In genomic region chr12:10612110-10612509, GRCh38 we compare ENCODE assay signal across 9 cellular contexts. TPM values are rescaled to one million over a fixed set of nuclear protein-coding genes. Genes with fewer than 3 reads are reported as not detected.
DNase-seq lines count a peak whose midpoint lies in the region; ATAC-seq and TF ChIP-seq lines count a peak whose summit lies in the region.
"Had no signal": no experiment of that assay in that cellular context is flagged by ENCODE, and none has a peak within 500 bp of the region (broad histone marks: within the 10 kb centered on the region; RNA-seq: fewer than 3 reads in every experiment).

No MANE protein-coding gene starts in this region.

- peak overlapping the region; percentile 99 to 100 (median 100) for H3K4me3 Mint-ChIP-seq in CD4-positive, alpha-beta memory T cell
- H3K4me3 Mint-ChIP-seq in IgD-negative memory B cell = peak overlapping the region; percentile 53 to 99 (median 98)
- peak overlapping the region; percentile 99 for H3K4me3 Mint-ChIP-seq in chondrocyte (ENCODE audit: unreplicated experiment)

- H3K9me2 ChIP-seq in neural cell (ENCODE audit: insufficient read depth, low read length) = no peaks in the 10 kb centered on the region

- no peaks in the 10 kb centered on the region for H3K27me3 ChIP-seq in CD4-positive, alpha-beta memory T cell (ENCODE audit: insufficient read depth, low read length)
- no peaks in the 10 kb centered on the region for H3K27me3 ChIP-seq in neural cell (ENCODE audit: insufficient read depth, low read depth, low read length)

- peaks cover 31 to 36% of the 10 kb centered on the region in 2 donors for H3K36me3 Mint-ChIP-seq in CD4-positive, alpha-beta memory T cell
- peaks cover 4% of the 10 kb centered on the region for H3K36me3 Mint-ChIP-seq in IgD-negative memory B cell
- peaks cover 5% of the 10 kb centered on the region for H3K36me3 Mint-ChIP-seq in chondrocyte (ENCODE audit: low read depth)

- H3K27ac Mint-ChIP-seq in CD4-positive, alpha-beta memory T cell = peak overlapping the region in 6 of 7 donors; percentile 99 to 100 (median 100)
- peak overlapping the region in 1 of 3 donors; percentile 99 for H3K27ac Mint-ChIP-seq in IgD-negative memory B cell
- H3K27ac Mint-ChIP-seq in chondrocyte (ENCODE audit: unreplicated experiment) = peak overlapping the region; percentile 99

- TF ChIP-seq CTCF in chondrocyte (IDR thresholded peaks at IDR 0.05) (no peak), neural cell (IDR thresholded peaks at IDR 0.05; ENCODE audit: poor library complexity, severe bottlenecking) (no peak), GM10266 (IDR thresholded peaks at IDR 0.05; ENCODE audit: control insufficient read depth, insufficient read depth, low read depth, missing control alignments) (no peak)

- POLR2A ChIA-PET in CD4-positive, alpha-beta memory T cell (lab: Charles Lee; ENCODE audit: partially characterized antibody) = no interaction called here

- CTCF ChIA-PET in CD4-positive, alpha-beta memory T cell (lab: Charles Lee; ENCODE audit: partially characterized antibody) = no interaction called here

- H3F3A ChIP-seq in neural cell (ENCODE audit: insufficient read depth, low read length, poor library complexity, severe bottlenecking) = no peaks in the 10 kb centered on the region

- H3K36me3 ChIP-seq in CD4-positive, alpha-beta memory T cell (ENCODE audit: insufficient read depth, low read length) = peaks cover 20% of the 10 kb centered on the region
- no peaks in the 10 kb centered on the region for H3K36me3 ChIP-seq in neural cell (ENCODE audit: insufficient read depth, low read length)

- H3K4me2 ChIP-seq in neural cell (ENCODE audit: low read length) = peak overlapping the region; percentile 94

- peak overlapping the region; percentile 93 for H3K27ac ChIP-seq in CD4-positive, alpha-beta memory T cell (ENCODE audit: low read depth, low read length)
- no peak overlapping the region for H3K27ac ChIP-seq in neural cell (ENCODE audit: low read length)

- H3K9me3 ChIP-seq in CD4-positive, alpha-beta memory T cell (ENCODE audit: control insufficient read depth in 1 of 2, low read length in 2 of 2) = no peaks in the 10 kb centered on the region
- H3K9me3 ChIP-seq in neural cell (ENCODE audit: low read length) = no peaks in the 10 kb centered on the region

- H3K79me2 ChIP-seq in neural cell (replicated peaks; ENCODE audit: insufficient read depth, low read length) = peaks cover 14% of the 10 kb centered on the region

- no peak for TF ChIP-seq RAD21 in neural cell (conservative IDR thresholded peaks at IDR 0.05)

- peaks cover 1 to 6% of the 10 kb centered on the region in 2 donors for H3K27me3 Mint-ChIP-seq in CD4-positive, alpha-beta memory T cell
- H3K27me3 Mint-ChIP-seq in IgD-negative memory B cell (no peaks in the 10 kb centered on the region), chondrocyte (ENCODE audit: low read depth) (no peaks in the 10 kb centered on the region)

- H3K9ac ChIP-seq in neural cell (ENCODE audit: low read length) = no peak overlapping the region

- no peaks in the 10 kb centered on the region for H4K20me1 ChIP-seq in neural cell (ENCODE audit: insufficient read depth)

- no peak for ATAC-seq in GM18511 (IDR thresholded peaks at IDR 0.05; ENCODE audit: unreplicated experiment)
- no peak for ATAC-seq in HG03354 (IDR thresholded peaks at IDR 0.05; ENCODE audit: poor library complexity, severe bottlenecking, unreplicated experiment)

- H3K9me3 Mint-ChIP-seq in CD4-positive, alpha-beta memory T cell = peaks cover 0 to 4% (median 0%) of the 10 kb centered on the region in 8 donors
- H3K9me3 Mint-ChIP-seq in IgD-negative memory B cell (peaks cover 0 to 3% (median 0%) of the 10 kb centered on the region in 3 donors), chondrocyte (ENCODE audit: low read depth) (no peaks in the 10 kb centered on the region)

- intact Hi-C loops in CD4-positive, alpha-beta memory T cell (cut with micrococcal nuclease) = loop anchor here (2.0 to 5.0 kb wide), 3 partner anchors 61 to 745 kb away; partner anchors contain the start of genes CLEC2B and SMIM10L1

- H3K4me1 Mint-ChIP-seq in CD4-positive, alpha-beta memory T cell = peaks cover 20 to 36% (median 27%) of the 10 kb centered on the region in 4 donors
- H3K4me1 Mint-ChIP-seq in IgD-negative memory B cell = peaks cover 21 to 22% (median 22%) of the 10 kb centered on the region in 3 donors
- peaks cover 27% of the 10 kb centered on the region for H3K4me1 Mint-ChIP-seq in chondrocyte (ENCODE audit: low read depth)

- H3K4me3 ChIP-seq in CD4-positive, alpha-beta memory T cell (ENCODE audit: low read length in 2 of 2) = peak overlapping the region in 1 of 2 donors; percentile 92
- H3K4me3 ChIP-seq in neural cell (ENCODE audit: low read length) = peak overlapping the region; percentile 84

- H3K4me1 ChIP-seq in CD4-positive, alpha-beta memory T cell (ENCODE audit: insufficient read depth, low read length) = peaks cover 22% of the 10 kb centered on the region

- TF ChIP-seq EP300 in neural cell (conservative IDR thresholded peaks at IDR 0.05; ENCODE audit: poor library complexity, severe bottlenecking) = no peak

- DNase-seq in CD4-positive, alpha-beta memory T cell = no peak
- DNase-seq in chondrocyte (ENCODE audit: low spot score) (no peak), GM10266 (ENCODE audit: extremely low spot score) (no peak)
- no peak for DNase-seq in stimulated activated CD4-positive, alpha-beta T cell treated with anti-CD3 and anti-CD28 coated beads, Interleukin-1b, Interleukin-23, amount 100 ng/mL, for 48 hours
- DNase-seq: retina had no signal

- no peak overlapping the region for H2AFZ ChIP-seq in neural cell (ENCODE audit: low read depth, low read length)

TF ChIP-seq in neural cell, 6 proteins besides CTCF, POLR2A, EP300 and RAD21:
- TF ChIP-seq EZH2 (IDR thresholded peaks at IDR 0.05; ENCODE audit: borderline replicate concordance, insufficient read depth, low read length, poor library complexity, severe bottlenecking) = no peak
- no peak for TF ChIP-seq MXI1 (conservative IDR thresholded peaks at IDR 0.05; ENCODE audit: poor library complexity, severe bottlenecking)
- no peak for TF ChIP-seq REST (IDR thresholded peaks at IDR 0.05; ENCODE audit: borderline replicate concordance)
- TF ChIP-seq POLR2AphosphoS5 (IDR thresholded peaks at IDR 0.05) = no peak
- TF ChIP-seq TAF1 (IDR thresholded peaks at IDR 0.05; ENCODE audit: low read depth) = no peak
- no peak for TF ChIP-seq SMC3 (conservative IDR thresholded peaks at IDR 0.05; ENCODE audit: poor library complexity)

RNA-seq across cellular contexts. Expression of gene MAGOHB, which starts 1.3 kb away (rescaled TPM):
- total RNA-seq in CD4-positive, alpha-beta memory T cell = 10 to 100 TPM; 19.3 to 22.0 TPM
- polyA plus RNA-seq in CD4-positive, alpha-beta memory T cell = 10 to 100 TPM; 50.0 to 58.2 TPM
- polyA plus RNA-seq in IgD-negative memory B cell (42.0 TPM), neural cell (43.3 and 63.5 TPM in 2 replicates)
- 32.7 to 40.9 TPM (median 35.8 TPM) in 3 replicates for total RNA-seq in chondrocyte
- polyA minus RNA-seq in neural cell = 25.1 and 30.3 TPM in 2 replicates
